ENCODE assay signal across 9 cellular contexts in genomic region chr4:73869130-73870055, GRCh38.
A peak's percentile ranks its signal among the peaks of the same experiment; 100 is the strongest.
DNase-seq lines count a peak whose midpoint lies in the region; ATAC-seq and TF ChIP-seq lines count a peak whose summit lies in the region.
"Had no signal": no experiment of that assay in that cellular context is flagged by ENCODE, and none has a peak within 500 bp of the region (broad histone marks: within the 10 kb centered on the region; RNA-seq: fewer than 3 reads in every experiment).

Gene CXCL1, plus strand, starts transcription at chr4:73869393. Its CDS starts 78 bp downstream, at chr4:73869471.

- DNase-seq in NCI-H1417 (lab: John Stamatoyannopoulos, UW) = peak in 2 of 3 experiments; percentile 35 to 50
- no peak for DNase-seq in NCI-H1417 treated with DMSO at 0.1 percent for 48 hours (lab: John Stamatoyannopoulos, UW)
- DNase-seq in astrocyte of the cerebellum (ENCODE audit: low read depth) = no peak
- no peak for DNase-seq in SW 1271 (lab: John Stamatoyannopoulos, UW)

- H3K4me1 ChIP-seq in iPS-18a (ENCODE audit: control insufficient read depth, low read depth, low read length) = peaks cover 9% of the 10 kb centered on the region

- no peaks in the 10 kb centered on the region for H3K36me3 ChIP-seq in iPS-18a (ENCODE audit: control insufficient read depth, low read depth, low read length)

- no peak for ATAC-seq in HG02870 (IDR thresholded peaks at IDR 0.05; ENCODE audit: unreplicated experiment)
- ATAC-seq in GM18861 (IDR thresholded peaks at IDR 0.05; ENCODE audit: unreplicated experiment) = no peak

- H3K27ac ChIP-seq in iPS-18a (ENCODE audit: low read length) = no peak within 1 kb of the TSS
- H3K27ac ChIP-seq in skin epidermis = peak within 1 kb of the TSS in 15 of 21 experiments; percentile 1 to 82 (median 58)

- in situ Hi-C loops in astrocyte of the cerebellum (cut with HindIII; ENCODE audit: low sequenced_read_pairs) = no loop called here

- H3K4me3 ChIP-seq in astrocyte of the cerebellum (ENCODE audit: low read depth, low read length) (peak within 1 kb of the TSS; percentile 63), iPS-18a (ENCODE audit: low read length) (peak within 1 kb of the TSS; percentile 49), skin epidermis (peak within 1 kb of the TSS; percentile 31 to 47 (median 43))
- H3K4me3 ChIP-seq: BLaER1 treated with 17β-estradiol and CSF1 and Interleukin-3, amounts not matched to agents 10 nM and 100 nM had no signal

- no peak within 1 kb of the TSS for H3K9ac ChIP-seq in iPS-18a (ENCODE audit: low read length)

- no peaks in the 10 kb centered on the region for H3K9me3 ChIP-seq in iPS-18a (ENCODE audit: control insufficient read depth, low read depth, low read length)

- peaks cover 25% of the 10 kb centered on the region for H3K27me3 ChIP-seq in iPS-18a (ENCODE audit: control insufficient read depth, insufficient read depth, low read length)
- H3K27me3 ChIP-seq: BLaER1 treated with 17β-estradiol and CSF1 and Interleukin-3, amounts not matched to agents 10 nM and 100 nM had no signal

- TF ChIP-seq CTCF in astrocyte of the cerebellum (IDR thresholded peaks at IDR 0.05; ENCODE audit: low read depth, low read length, missing control alignments) = no peak

Comparison
In these comparisons a context has a peak if more than half of its experiments do, and no peak if none do; other contexts are left out.
1. DNase-seq: peak in NCI-H1417 (2 of 3); none in NCI-H1417 treated with DMSO at 0.1 percent for 48 hours (single experiment), astrocyte of the cerebellum (single experiment) and SW 1271 (0 of 2).
2. Peak in every context shown above with its lines, with median percentiles within 50 percentile points of each other: H3K4me3 ChIP-seq.